8 cellular contexts compared by ENCODE assay signal in genomic region chr14:99266181-99267178, GRCh38. TPM values are rescaled to one million over a fixed set of nuclear protein-coding genes. Genes with fewer than 3 reads are reported as not detected.
DNase-seq lines count a peak whose midpoint lies in the region; ATAC-seq, FAIRE-seq and TF ChIP-seq lines count a peak whose summit lies in the region.

No MANE protein-coding gene starts in this region.

- H3K9ac ChIP-seq in HepG2 (ENCODE audit: insufficient read depth, low read depth, low read length) (no peak overlapping the region), neuronal stem cell (ENCODE audit: low read depth, low read length, poor library complexity) (no peak overlapping the region)

- ATAC-seq in HG02798 (IDR thresholded peaks at IDR 0.05; ENCODE audit: poor library complexity, unreplicated experiment) (peak; percentile 83), HepG2 (peak; percentile 85)
- peak; percentile 38 for ATAC-seq in activated CD4-positive, alpha-beta T cell treated with anti-CD3 and anti-CD28 coated beads for 36 hours

- no peak overlapping the region for H2AFZ ChIP-seq in HepG2 (ENCODE audit: low read length)
- no peak overlapping the region for H2AFZ ChIP-seq in neuronal stem cell (ENCODE audit: low read length)

- no peak overlapping the region for H3K14ac ChIP-seq in neuronal stem cell (ENCODE audit: low read length)

- H3K79me1 ChIP-seq in neuronal stem cell (ENCODE audit: low read depth, low read length) = no peaks in the 10 kb centered on the region

- H3K18ac ChIP-seq in neuronal stem cell (ENCODE audit: low read length) = no peak overlapping the region

- TF ChIP-seq CTCF in GM12864 (IDR thresholded peaks at IDR 0.05; ENCODE audit: low read depth, low read length, missing control alignments) (peak; percentile 97), HepG2 (CRISPR knock-in tag; IDR thresholded peaks at IDR 0.05) (peak; percentile 94)

- in situ Hi-C loops in HepG2 (cut with HindIII; ENCODE audit: extremely low pct_ligation_motif_present, low pct_unique_long_range_greater_than_20kb) = loop anchor here (10.0 to 25.0 kb wide), 3 partner anchors 142 to 1279 kb away; no protein-coding TSS in a partner anchor

- no peak overlapping the region for H2BK15ac ChIP-seq in neuronal stem cell (ENCODE audit: low read length)

- H3K36me3 ChIP-seq in HepG2 (replicated peaks in 1 of 2; ENCODE audit: control insufficient read depth in 1 of 2, insufficient read depth in 2 of 2, low read length in 2 of 2) (no peaks in the 10 kb centered on the region), neuronal stem cell (replicated peaks in 1 of 2; ENCODE audit: control insufficient read depth in 2 of 2, insufficient read depth in 2 of 2, low read length in 2 of 2) (no peaks in the 10 kb centered on the region)

- H3K9me3 ChIP-seq in HepG2 (ENCODE audit: low read length) = no peaks in the 10 kb centered on the region
- H3K9me3 ChIP-seq in neuronal stem cell (replicated peaks in 1 of 2; ENCODE audit: control insufficient read depth in 2 of 2, insufficient read depth in 1 of 2, low read depth in 1 of 2, low read length in 2 of 2) = no peaks in the 10 kb centered on the region

- TF ChIP-seq EP300 in HepG2 (IDR thresholded peaks at IDR 0.05; ENCODE audit: low read depth in 2 of 2, low read length in 2 of 2) (no peak), HepG2 (CRISPR knock-in tag; IDR thresholded peaks at IDR 0.05; ENCODE audit: borderline replicate concordance) (no peak)

- peaks cover 80% of the 10 kb centered on the region for H3K36me3 Mint-ChIP-seq in activated CD4-positive, alpha-beta T cell treated with anti-CD3 and anti-CD28 coated beads for 36 hours (ENCODE audit: low read depth)

- H3K27ac ChIP-seq in HepG2 (ENCODE audit: extremely low read length, insufficient read depth, low read length) (no peak overlapping the region), neuronal stem cell (replicated peaks; ENCODE audit: low read length) (no peak overlapping the region)

- H3K4me2 ChIP-seq in HepG2 (ENCODE audit: low read depth, low read length) (no peak overlapping the region), neuronal stem cell (ENCODE audit: insufficient read depth, low read length, poor library complexity, severe bottlenecking) (no peak overlapping the region)

- intact Hi-C loops in activated CD4-positive, alpha-beta T cell treated with anti-CD3 and anti-CD28 coated beads for 36 hours (cut with DNase I, micrococcal nuclease) = loop anchor here (1.0 to 10.0 kb wide), 11 partner anchors 7 to 1962 kb away; no protein-coding TSS in a partner anchor
- intact Hi-C loops in HepG2 (cut with micrococcal nuclease; ENCODE audit: unreplicated experiment) = loop anchor here (5.0 to 10.0 kb wide), 3 partner anchors 1129 to 1972 kb away; no protein-coding TSS in a partner anchor

- no peaks in the 10 kb centered on the region for H3K79me2 ChIP-seq in HepG2 (ENCODE audit: insufficient read depth, low read length)

- H3K4me3 ChIP-seq in GM12864 (ENCODE audit: low read depth, low read length) (no peak overlapping the region), HepG2 (replicated peaks in 1 of 3; ENCODE audit: insufficient read depth in 1 of 3, low read depth in 2 of 3, low read length in 3 of 3) (no peak overlapping the region), neuronal stem cell (ENCODE audit: low read length in 2 of 2) (no peak overlapping the region)

- CTCF ChIA-PET in activated CD4-positive, alpha-beta T cell treated with anti-CD3 and anti-CD28 coated beads for 36 hours (lab: Charles Lee) = interaction anchor here (0.6 to 5.5 kb wide), 36 partner anchors 9 to 1288 kb away, joined by 3 to 32 read pairs (median 4); no protein-coding TSS in a partner anchor
- CTCF ChIA-PET in HepG2 (lab: Yijun Ruan, JAX; ENCODE audit: low intra/inter-chr PET ratio, low total read pairs) = no interaction called here

- H3K4me1 ChIP-seq in HepG2 (ENCODE audit: insufficient read depth, low read length) (peaks cover 3% of the 10 kb centered on the region), neuronal stem cell (ENCODE audit: control insufficient read depth in 2 of 2, insufficient read depth in 1 of 2, low read depth in 1 of 2, low read length in 2 of 2) (peaks cover 3 to 12% of the 10 kb centered on the region in 2 donors)

- peak overlapping the region; percentile 87 for H3K4me3 Mint-ChIP-seq in activated CD4-positive, alpha-beta T cell treated with anti-CD3 and anti-CD28 coated beads for 36 hours

- peak; percentile 62 for FAIRE-seq in HepG2 (lab: Jason Lieb, UNC)

- no peak overlapping the region for H3K4ac ChIP-seq in neuronal stem cell (ENCODE audit: low read length)

- no peak overlapping the region for H4K91ac ChIP-seq in neuronal stem cell (ENCODE audit: low read depth, low read length, poor library complexity)

- H2BK120ac ChIP-seq in neuronal stem cell (ENCODE audit: low read depth, low read length) = no peak overlapping the region

- no peak overlapping the region for H2AK5ac ChIP-seq in neuronal stem cell (ENCODE audit: low read depth, low read length)

- H3K23ac ChIP-seq in neuronal stem cell (ENCODE audit: low read depth, low read length, poor library complexity) = no peak overlapping the region

- no peaks in the 10 kb centered on the region for H3K27me3 Mint-ChIP-seq in activated CD4-positive, alpha-beta T cell treated with anti-CD3 and anti-CD28 coated beads for 36 hours

- peak overlapping the region; percentile 99 for H3K27ac Mint-ChIP-seq in activated CD4-positive, alpha-beta T cell treated with anti-CD3 and anti-CD28 coated beads for 36 hours

- peak; percentile 92 for TF ChIP-seq RAD21 in HepG2 (CRISPR knock-in tag; IDR thresholded peaks at IDR 0.05)

- no peaks in the 10 kb centered on the region for H4K20me1 ChIP-seq in HepG2 (ENCODE audit: insufficient read depth, low read length)

- peaks cover 37% of the 10 kb centered on the region for H3K4me1 Mint-ChIP-seq in activated CD4-positive, alpha-beta T cell treated with anti-CD3 and anti-CD28 coated beads for 36 hours

- no peaks in the 10 kb centered on the region for H3K9me3 Mint-ChIP-seq in activated CD4-positive, alpha-beta T cell treated with anti-CD3 and anti-CD28 coated beads for 36 hours (ENCODE audit: low read depth)

- WGBS in HepG2 (ENCODE audit: low lambda C conversion rate) = 13% methylated on average over 31 of the region's 31 CpGs
- no CpG with 5 or more reads among the region's 31 CpGs for WGBS in neuronal stem cell (ENCODE audit: extremely low coverage in 2 of 2, insufficient read length in 2 of 2, insufficient replicate concordance in 1 of 2), 2 donors

- TF ChIP-seq POLR2A in HepG2 (IDR thresholded peaks at IDR 0.05; ENCODE audit: insufficient read depth in 1 of 2, low read depth in 2 of 2, low read length in 2 of 2) = no peak

- POLR2A ChIA-PET in activated CD4-positive, alpha-beta T cell treated with anti-CD3 and anti-CD28 coated beads for 36 hours (lab: Charles Lee) = interaction anchor here (0.6 to 1.5 kb wide), 5 partner anchors 29 to 1130 kb away, joined by 3 read pairs; no protein-coding TSS in a partner anchor
- POLR2A ChIA-PET in HepG2 (lab: Yijun Ruan, JAX) = no interaction called here

- H2BK5ac ChIP-seq in neuronal stem cell (ENCODE audit: low read length) = no peak overlapping the region

- BruUV-seq in HepG2 (replicated peaks; lab: Mats Ljungman, UMichigan) = no TSS peak

- H2BK12ac ChIP-seq in neuronal stem cell (ENCODE audit: low read length) = no peak overlapping the region

- H3K27me3 ChIP-seq in HepG2 (ENCODE audit: control insufficient read depth in 1 of 2, insufficient read depth in 2 of 2, low read length in 2 of 2) = peaks cover 8 to 72% of the 10 kb centered on the region in 2 experiments
- peaks cover 4 to 98% (median 43%) of the 10 kb centered on the region in 3 experiments for H3K27me3 ChIP-seq in neuronal stem cell (ENCODE audit: control insufficient read depth in 3 of 3, insufficient read depth in 3 of 3, low read depth in 1 of 3, low read length in 3 of 3)

- H4K8ac ChIP-seq in neuronal stem cell (ENCODE audit: low read depth, low read length) = no peak overlapping the region

- DNase-seq in GM12864 (ENCODE audit: low read depth) (no peak), NCI-H2227 (lab: John Stamatoyannopoulos, UW; ENCODE audit: unreplicated experiment) (peak; percentile 78), cerebellum (ENCODE audit: low spot score) (peak; percentile 79), HepG2 (ENCODE audit: low spot score) (peak; percentile 24), neuronal stem cell (ENCODE audit: low spot score) (no peak)
- DNase-seq in activated CD4-positive, alpha-beta T cell treated with anti-CD3 and anti-CD28 coated beads for 36 hours = peak; percentile 94
- peak; percentile 83 for DNase-seq in stimulated activated CD4-positive, alpha-beta T cell treated with anti-CD3 and anti-CD28 coated beads, Interleukin-4, amount 100 ng/mL, for 48 hours (ENCODE audit: low read depth in 2 of 2)

TF ChIP-seq in HepG2, 621 proteins besides CTCF, POLR2A, EP300 and RAD21 (continues in another document):
- peak; percentile 21; the same call in 1 of the 2 replicates for TF ChIP-seq ZNF274 (CRISPR knock-in tag; IDR thresholded peaks at IDR 0.05)
- no peak for TF ChIP-seq GZF1 (CRISPR knock-in tag; IDR thresholded peaks at IDR 0.05)

RNA-seq across cellular contexts. Expression of gene BCL11B, which starts 5.5 kb away (rescaled TPM):
- 10 to 100 TPM; 62.1 to 66.2 TPM for total RNA-seq in activated CD4-positive, alpha-beta T cell treated with anti-CD3 and anti-CD28 coated beads for 36 hours
- total RNA-seq in cerebellum = 5.1 TPM
- not detected in 2 replicates for total RNA-seq in HepG2 (2016; rRNA removed; fragmentation: Illumina TruSeq; extraction: Trizol)
- total RNA-seq in HepG2 (2016; cell fraction: cytosol; rRNA removed; fragmentation: Illumina TruSeq; extraction: Trizol; ENCODE audit: low read depth) = not detected in 2 replicates
- total RNA-seq in HepG2 (2016; cell fraction: insoluble cytoplasmic fraction; rRNA removed; fragmentation: Illumina TruSeq; extraction: Trizol) = not detected in 2 replicates
- not detected in 2 replicates for total RNA-seq in HepG2 (2016; cell fraction: membrane; rRNA removed; fragmentation: Illumina TruSeq; extraction: Trizol)
- total RNA-seq in HepG2 (2016; cell fraction: nucleus; rRNA removed; fragmentation: Illumina TruSeq; extraction: Trizol) = not detected in 2 replicates
- not detected in 2 replicates for polyA plus RNA-seq in HepG2 (2011; rRNA removed)
- not detected in 2 replicates for polyA plus RNA-seq in HepG2 (2011; cell fraction: cytosol; rRNA removed)
- 0.02 and 0.03 TPM in 2 replicates for polyA plus RNA-seq in HepG2 (2011; cell fraction: nucleus; rRNA removed)
- not detected in 2 replicates for polyA plus RNA-seq in HepG2 (2012)
- not detected in 2 replicates for polyA plus RNA-seq in HepG2 (2016; cell fraction: cytosol; fragmentation: Illumina TruSeq; extraction: Trizol; ENCODE audit: low read depth)
- not detected in 2 replicates for polyA plus RNA-seq in HepG2 (2016; cell fraction: insoluble cytoplasmic fraction; fragmentation: Illumina TruSeq; extraction: Trizol; ENCODE audit: low read depth)
- not detected in 2 replicates for polyA plus RNA-seq in HepG2 (2016; cell fraction: membrane; fragmentation: Illumina TruSeq; extraction: Trizol; ENCODE audit: low read depth)
- polyA plus RNA-seq in HepG2 (2016; cell fraction: nucleus; fragmentation: Illumina TruSeq; extraction: Trizol; ENCODE audit: insufficient read depth, low read depth) = not detected in 2 replicates
- not detected in 2 replicates for polyA minus RNA-seq in HepG2 (2011; rRNA and poly(A)+ RNA removed; ENCODE audit: low replicate concordance)
- not detected in 2 replicates for polyA minus RNA-seq in HepG2 (2011; cell fraction: cytosol; rRNA and poly(A)+ RNA removed)
- under 0.01 TPM in 1 of 2 replicates, not detected in the other for polyA minus RNA-seq in HepG2 (2011; cell fraction: nucleus; rRNA and poly(A)+ RNA removed)
- 0.77 TPM for polyA plus RNA-seq in neuronal stem cell (2013, experiment 1 of 2)
- 0.90 TPM for polyA plus RNA-seq in neuronal stem cell (2013, experiment 2 of 2)

Comparison
In these comparisons a context has a peak if more than half of its experiments do, and no peak if none do; other contexts are left out.
1. DNase-seq: peak in NCI-H2227 (single experiment), activated CD4-positive, alpha-beta T cell treated with anti-CD3 and anti-CD28 coated beads for 36 hours (single experiment), cerebellum (single experiment), HepG2 (single experiment) and stimulated activated CD4-positive, alpha-beta T cell treated with anti-CD3 and anti-CD28 coated beads, Interleukin-4, amount 100 ng/mL, for 48 hours (2 of 2); none in GM12864 (single experiment) and neuronal stem cell (single experiment).
2. RNA of gene BCL11B, which starts 5.5 kb away (total RNA-seq): 62.1 to 66.2 TPM in activated CD4-positive, alpha-beta T cell treated with anti-CD3 and anti-CD28 coated beads for 36 hours; 5.1 TPM in cerebellum (single experiment) and not detected in HepG2; every median in the first group is over 10 times any median in the second.
3. Peak in every context shown above with its lines, with median percentiles within 50 percentile points of each other: ATAC-seq.